In the genomic region with DNA sequence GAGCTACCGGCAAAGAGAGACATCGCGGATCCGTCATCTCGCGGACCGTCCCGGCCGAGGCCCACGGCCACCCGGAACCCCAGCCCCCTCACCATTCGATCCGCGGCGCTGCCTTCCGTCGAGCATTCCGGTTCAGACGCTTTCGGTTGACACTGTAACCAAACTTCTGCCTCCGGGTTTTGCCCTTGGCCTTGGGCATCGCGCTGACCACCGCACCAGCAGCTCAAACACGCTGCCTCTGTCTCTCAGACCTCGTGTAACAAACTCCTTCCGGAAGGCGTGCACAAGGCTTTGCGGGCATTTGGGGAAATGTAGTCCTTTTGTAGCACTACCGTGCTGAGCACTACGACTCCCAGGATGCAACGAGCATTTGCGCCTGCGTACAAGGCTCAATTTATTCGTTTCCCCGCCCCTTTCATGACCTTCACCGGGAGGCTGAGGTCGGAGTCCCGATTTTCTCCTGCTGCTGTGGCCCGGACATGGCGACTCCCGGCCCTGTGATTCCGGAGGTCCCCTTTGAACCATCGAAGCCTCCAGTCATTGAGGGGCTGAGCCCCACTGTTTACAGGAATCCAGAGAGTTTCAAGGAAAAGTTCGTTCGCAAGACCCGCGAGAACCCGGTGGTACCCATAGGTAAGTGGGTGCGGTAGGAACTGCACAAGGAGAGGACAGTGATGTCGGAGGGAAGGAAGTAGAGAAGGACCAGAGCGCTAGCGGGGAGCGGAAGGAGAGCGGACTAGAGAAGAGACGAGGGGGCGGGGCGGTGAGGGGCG, we compare ENCODE assay signal across 1 cellular context.
TF ChIP-seq lines count a peak whose summit lies in the region.

Gene HIGD2A, plus strand, starts transcription at position 411 of the 773 bp plus-strand sequence. Its CDS starts 69 bp downstream, at position 480.
A gene with protein sequence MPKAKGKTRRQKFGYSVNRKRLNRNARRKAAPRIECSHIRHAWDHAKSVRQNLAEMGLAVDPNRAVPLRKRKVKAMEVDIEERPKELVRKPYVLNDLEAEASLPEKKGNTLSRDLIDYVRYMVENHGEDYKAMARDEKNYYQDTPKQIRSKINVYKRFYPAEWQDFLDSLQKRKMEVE (minus strand): TSS at position 258 of the 773 bp plus-strand sequence. CDS start 59 bp downstream, at position 199.

TF ChIP-seq in HepG2, 621 proteins besides CTCF, POLR2A, EP300 and RAD21 (continued from another document and continues in another):
- no peak; the same call in 1 of the 2 replicates for TF ChIP-seq TP53 (CRISPR knock-in tag; conservative IDR thresholded peaks at IDR 0.05)
- TF ChIP-seq, protein P1, sequence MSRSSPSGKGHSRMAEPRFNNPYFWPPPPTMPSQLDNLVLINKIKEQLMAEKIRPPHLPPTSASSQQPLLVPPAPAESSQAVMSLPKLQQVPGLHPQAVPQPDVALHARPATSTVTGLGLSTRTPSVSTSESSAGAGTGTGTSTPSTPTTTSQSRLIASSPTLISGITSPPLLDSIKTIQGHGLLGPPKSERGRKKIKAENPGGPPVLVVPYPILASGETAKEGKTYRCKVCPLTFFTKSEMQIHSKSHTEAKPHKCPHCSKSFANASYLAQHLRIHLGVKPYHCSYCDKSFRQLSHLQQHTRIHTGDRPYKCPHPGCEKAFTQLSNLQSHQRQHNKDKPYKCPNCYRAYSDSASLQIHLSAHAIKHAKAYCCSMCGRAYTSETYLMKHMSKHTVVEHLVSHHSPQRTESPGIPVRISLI (CRISPR knock-in tag; IDR thresholded peaks at IDR 0.05; ENCODE audit: borderline replicate concordance): peak; percentile 7; the same call in 1 of the 2 replicates
- peak; percentile 13; the same call in 1 of the 2 replicates for TF ChIP-seq ZKSCAN1 (IDR thresholded peaks at IDR 0.05; ENCODE audit: low read length)
- 0 out of 2 replicates have a peak, but pooled peaks have one; percentile 3 for TF ChIP-seq ZC3H13 (CRISPR knock-in tag; IDR thresholded peaks at IDR 0.05)
- TF ChIP-seq BORCS8-MEF2B (CRISPR knock-in tag; IDR thresholded peaks at IDR 0.05): peak; percentile 91
- no peak for TF ChIP-seq ZNF121 (CRISPR knock-in tag; IDR thresholded peaks at IDR 0.05)
- TF ChIP-seq, protein P2, sequence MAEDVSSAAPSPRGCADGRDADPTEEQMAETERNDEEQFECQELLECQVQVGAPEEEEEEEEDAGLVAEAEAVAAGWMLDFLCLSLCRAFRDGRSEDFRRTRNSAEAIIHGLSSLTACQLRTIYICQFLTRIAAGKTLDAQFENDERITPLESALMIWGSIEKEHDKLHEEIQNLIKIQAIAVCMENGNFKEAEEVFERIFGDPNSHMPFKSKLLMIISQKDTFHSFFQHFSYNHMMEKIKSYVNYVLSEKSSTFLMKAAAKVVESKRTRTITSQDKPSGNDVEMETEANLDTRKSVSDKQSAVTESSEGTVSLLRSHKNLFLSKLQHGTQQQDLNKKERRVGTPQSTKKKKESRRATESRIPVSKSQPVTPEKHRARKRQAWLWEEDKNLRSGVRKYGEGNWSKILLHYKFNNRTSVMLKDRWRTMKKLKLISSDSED (CRISPR knock-in tag; IDR thresholded peaks at IDR 0.05): no peak
- no peak for TF ChIP-seq ZNF597 (CRISPR knock-in tag; IDR thresholded peaks at IDR 0.05)
- TF ChIP-seq ZNF670 (CRISPR knock-in tag; IDR thresholded peaks at IDR 0.05; ENCODE audit: borderline replicate concordance): peak; percentile 96
- no peak for TF ChIP-seq ZSCAN30 (CRISPR knock-in tag; IDR thresholded peaks at IDR 0.05)
- peak; percentile 86; the same call in 1 of the 2 replicates for TF ChIP-seq ZNF136 (CRISPR knock-in tag; IDR thresholded peaks at IDR 0.05; ENCODE audit: low read depth)
- TF ChIP-seq PAF1 (CRISPR knock-in tag; IDR thresholded peaks at IDR 0.05): no peak
- no peak for TF ChIP-seq IKZF1 (IDR thresholded peaks at IDR 0.05)
- TF ChIP-seq NFRKB (IDR thresholded peaks at IDR 0.05): no peak; the same call in 1 of the 2 replicates
- no peak for TF ChIP-seq SRSF4 (IDR thresholded peaks at IDR 0.05; ENCODE audit: low read depth, low read length, poor library complexity, severe bottlenecking)
- peak; percentile 94; the same call in 1 of the 2 replicates for TF ChIP-seq STAT6 (CRISPR knock-in tag; IDR thresholded peaks at IDR 0.05; ENCODE audit: borderline replicate concordance)
- TF ChIP-seq PCBP1 (IDR thresholded peaks at IDR 0.05; ENCODE audit: borderline replicate concordance, low read depth, low read length): no peak
- TF ChIP-seq ZNF800 (CRISPR knock-in tag; IDR thresholded peaks at IDR 0.05): no peak
- peak; percentile 8 for TF ChIP-seq ZC3H4 (CRISPR knock-in tag; IDR thresholded peaks at IDR 0.05; ENCODE audit: borderline replicate concordance)
- TF ChIP-seq ZNF572 (CRISPR knock-in tag; IDR thresholded peaks at IDR 0.05): peak; percentile 84; the same call in 1 of the 2 replicates
- no peak; the same call in 1 of the 2 replicates for TF ChIP-seq ETV6 (CRISPR knock-in tag; conservative IDR thresholded peaks at IDR 0.05)
- TF ChIP-seq ZNF207 (IDR thresholded peaks at IDR 0.05; ENCODE audit: borderline replicate concordance): no peak
- TF ChIP-seq ZNF75D (CRISPR knock-in tag; IDR thresholded peaks at IDR 0.05; ENCODE audit: borderline replicate concordance): no peak
- TF ChIP-seq ZNF292 (CRISPR knock-in tag; IDR thresholded peaks at IDR 0.05; ENCODE audit: borderline replicate concordance, low read depth): no peak; the same call in 1 of the 2 replicates
- TF ChIP-seq ZMYM2 (CRISPR knock-in tag; IDR thresholded peaks at IDR 0.05): no peak
- TF ChIP-seq ZNF549 (CRISPR knock-in tag; IDR thresholded peaks at IDR 0.05): no peak
- peak; percentile 55 for TF ChIP-seq RBM39 (IDR thresholded peaks at IDR 0.05; ENCODE audit: low read depth, low read length, poor library complexity, severe bottlenecking)
- TF ChIP-seq ZNF382 (CRISPR knock-in tag; IDR thresholded peaks at IDR 0.05; ENCODE audit: borderline replicate concordance): no peak
- no peak for TF ChIP-seq TCF7 (IDR thresholded peaks at IDR 0.05; ENCODE audit: low read depth)
- TF ChIP-seq ZEB1 (IDR thresholded peaks at IDR 0.05; ENCODE audit: insufficient replicate concordance, low read depth): peak; percentile 19
- peak; percentile 17; the same call in 1 of the 2 replicates for TF ChIP-seq SOX5 (CRISPR knock-in tag; IDR thresholded peaks at IDR 0.05; ENCODE audit: borderline replicate concordance)
- no peak for TF ChIP-seq AGO1 (IDR thresholded peaks at IDR 0.05; ENCODE audit: low read depth, low read length, poor library complexity, severe bottlenecking)
- TF ChIP-seq ONECUT2 (CRISPR knock-in tag; IDR thresholded peaks at IDR 0.05): no peak
- no peak; the same call in 1 of the 2 replicates for TF ChIP-seq ZNF318 (CRISPR knock-in tag; IDR thresholded peaks at IDR 0.05)
- peak; percentile 85 for TF ChIP-seq ZFX (CRISPR knock-in tag; IDR thresholded peaks at IDR 0.05; ENCODE audit: low read depth)
- TF ChIP-seq E2F1 (CRISPR knock-in tag; IDR thresholded peaks at IDR 0.05): no peak
